Comparison of ENCODE assay signal across 27 cellular contexts in the genomic region with DNA sequence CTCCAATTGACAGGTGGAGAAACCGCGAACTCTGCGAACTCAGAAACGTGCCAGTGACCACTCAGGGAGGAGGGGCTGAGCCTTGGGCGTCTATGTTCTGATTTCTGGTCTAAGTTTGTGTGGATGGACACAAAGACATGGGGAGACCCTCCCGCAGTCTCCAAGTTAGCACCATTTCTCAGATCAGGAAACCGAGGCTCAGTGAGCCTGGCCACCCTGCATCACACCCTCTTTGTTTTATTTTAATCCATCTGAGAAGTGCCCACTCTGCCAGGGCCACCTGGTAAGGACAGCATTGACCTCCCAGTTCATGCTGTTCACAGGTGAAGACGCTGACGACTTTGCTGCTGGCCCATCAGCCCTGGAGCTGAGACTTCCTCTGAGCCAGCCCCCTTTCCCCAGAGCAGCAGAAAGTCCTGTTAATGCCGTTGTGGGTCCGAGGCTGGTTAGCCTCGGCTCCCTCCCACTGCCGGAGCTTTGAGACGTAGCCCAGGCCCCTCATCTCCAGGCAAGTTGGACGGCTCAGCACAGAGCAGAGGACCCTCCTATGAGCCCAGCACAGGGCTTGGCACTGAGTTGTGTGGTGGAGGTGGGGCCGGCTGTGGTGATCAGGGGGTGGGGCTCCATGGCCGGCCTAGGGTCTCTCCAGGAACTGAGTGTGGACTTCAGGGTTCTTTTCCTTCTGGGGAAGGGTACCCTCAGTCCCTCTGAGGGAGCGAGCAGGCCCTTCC. TPM values are rescaled to one million over a fixed set of nuclear protein-coding genes. Genes with fewer than 3 reads are reported as not detected.
A peak's percentile ranks its signal among the peaks of the same experiment; 100 is the strongest.
DNase-seq lines count a peak whose midpoint lies in the region; ATAC-seq and TF ChIP-seq lines count a peak whose summit lies in the region.
"Had no signal": no experiment of that assay in that cellular context is flagged by ENCODE, and none has a peak within 500 bp of the region (broad histone marks: within the 10 kb centered on the region; RNA-seq: fewer than 3 reads in every experiment).

No MANE protein-coding gene starts in this region.

- DNase-seq in breast epithelium (ENCODE audit: low spot score in 2 of 2) (peak; percentile 12 to 25), MCF 10A (ENCODE audit: unreplicated experiment) (no peak), lower lobe of right lung (peak; percentile 20), vagina (ENCODE audit: extremely low spot score in 2 of 2) (peak; percentile 46 to 64), SW480 (ENCODE audit: low spot score) (no peak)
- peak; percentile 25 for DNase-seq in activated CD8-positive, alpha-beta memory T cell treated with anti-CD3 and anti-CD28 coated beads, Interleukin-2, amount 10 ng/mL, durations not matched to agents 7 days and 5 days
- DNase-seq: activated CD8-positive, alpha-beta T cell treated with anti-CD3 and anti-CD28 coated beads for 36 hours; activated naive CD4-positive, alpha-beta T cell treated with Interleukin-2 at 50 U/mL for 16 hours; activated T-cell treated with anti-CD3 and anti-CD28 coated beads, Interleukin-2, amount 50 U/mL, for 4 hours; brain microvascular endothelial cell; effector CD8-positive, alpha-beta T cell; erythroblast; left colon; mesenchymal stem cell; NCI-H1092 treated with DMSO at 0.1 percent for 48 hours; NCI-H187 treated with DMSO at 0.1 percent for 48 hours; NCI-H69; stimulated activated CD8-positive, alpha-beta memory T cell treated with anti-CD3 and anti-CD28 coated beads, Interleukin-4, amount 100 ng/mL, for 48 hours; stimulated activated naive CD8-positive, alpha-beta T cell treated with anti-CD3 and anti-CD28 coated beads, Interleukin-15, amount 100 ng/mL, for 72 hours; T-cell had no signal

- H3K9me3 ChIP-seq in breast epithelium (no peaks in the 10 kb centered on the region), lower lobe of right lung (no peaks in the 10 kb centered on the region), vagina (no peaks in the 10 kb centered on the region), gastroesophageal sphincter (no peaks in the 10 kb centered on the region)
- H3K9me3 ChIP-seq: BLaER1 treated with 17β-estradiol and CSF1 and Interleukin-3, amounts not matched to agents 10 nM and 100 nM; heart left ventricle; tibial artery had no signal

- no peaks in the 10 kb centered on the region for H3K36me3 Mint-ChIP-seq in MCF 10A (ENCODE audit: insufficient read depth, unreplicated experiment)
- no peaks in the 10 kb centered on the region for H3K36me3 Mint-ChIP-seq in activated CD8-positive, alpha-beta memory T cell treated with anti-CD3 and anti-CD28 coated beads, Interleukin-2, amount 10 ng/mL, durations not matched to agents 7 days and 5 days
- H3K36me3 Mint-ChIP-seq: T-cell had no signal

- no peaks in the 10 kb centered on the region for H3K36me3 ChIP-seq in breast epithelium
- H3K36me3 ChIP-seq in lower lobe of right lung, result no peaks in the 10 kb centered on the region
- no peaks in the 10 kb centered on the region for H3K36me3 ChIP-seq in vagina
- H3K36me3 ChIP-seq in gastroesophageal sphincter, result no peaks in the 10 kb centered on the region
- H3K36me3 ChIP-seq: BLaER1 treated with 17β-estradiol and CSF1 and Interleukin-3, amounts not matched to agents 10 nM and 100 nM; brain microvascular endothelial cell; heart left ventricle; tibial artery had no signal

- H3K4me1 Mint-ChIP-seq in MCF 10A (ENCODE audit: insufficient read depth, unreplicated experiment), result no peaks in the 10 kb centered on the region
- H3K4me1 Mint-ChIP-seq in activated CD8-positive, alpha-beta memory T cell treated with anti-CD3 and anti-CD28 coated beads, Interleukin-2, amount 10 ng/mL, durations not matched to agents 7 days and 5 days, result no peaks in the 10 kb centered on the region
- H3K4me1 Mint-ChIP-seq: IgD-negative memory B cell; stimulated activated naive CD8-positive, alpha-beta T cell treated with anti-CD3 and anti-CD28 coated beads, Interleukin-15, amount 100 ng/mL, for 72 hours; T-cell had no signal

- H3K27me3 ChIP-seq in breast epithelium, result peaks cover 0 to 35% of the 10 kb centered on the region in 2 donors
- H3K27me3 ChIP-seq in lower lobe of right lung (ENCODE audit: low read depth), result no peaks in the 10 kb centered on the region
- H3K27me3 ChIP-seq in vagina, result no peaks in the 10 kb centered on the region
- H3K27me3 ChIP-seq in gastroesophageal sphincter, result no peaks in the 10 kb centered on the region

- intact Hi-C loops in breast epithelium (cut with DNase I; ENCODE audit: low total_unique reads) (loop anchor here (5.0 kb wide), 1 partner anchor 544 kb away; no protein-coding TSS in a partner anchor), MCF 10A (cut with micrococcal nuclease) (no loop called here), lower lobe of right lung (cut with DNase I) (no loop called here), vagina (cut with DNase I) (no loop called here)

- H3K4me1 ChIP-seq in breast epithelium (no peaks in the 10 kb centered on the region), lower lobe of right lung (no peaks in the 10 kb centered on the region), vagina (no peaks in the 10 kb centered on the region), gastroesophageal sphincter (peaks cover 0 to 10% (median 0%) of the 10 kb centered on the region in 3 donors)
- H3K4me1 ChIP-seq: heart left ventricle, tibial artery had no signal

- BruUV-seq in MCF 10A (replicated peaks; lab: Mats Ljungman, UMichigan), result no TSS peak

- WGBS in gastroesophageal sphincter (ENCODE audit: low coverage in 1 of 2), 2 donors, result 73 to 82% methylated on average over 8 to 10 of the region's 18 CpGs

- POLR2A ChIA-PET in MCF 10A (lab: Yijun Ruan, JAX), result no interaction called here

- no peak for ATAC-seq in activated CD8-positive, alpha-beta memory T cell treated with anti-CD3 and anti-CD28 coated beads, Interleukin-2, amount 10 ng/mL, durations not matched to agents 7 days and 5 days
- ATAC-seq in lower lobe of right lung (no peak), gastroesophageal sphincter (no peak)
- ATAC-seq: activated CD8-positive, alpha-beta T cell treated with anti-CD3 and anti-CD28 coated beads for 36 hours; activated T-cell treated with anti-CD3 and anti-CD28 coated beads, Interleukin-2, amount 50 U/mL, for 4 hours; left colon; stimulated activated naive CD8-positive, alpha-beta T cell treated with anti-CD3 and anti-CD28 coated beads, Interleukin-15, amount 100 ng/mL, for 72 hours; T-cell had no signal

- no peak overlapping the region for H3K27ac Mint-ChIP-seq in MCF 10A (ENCODE audit: low read depth, unreplicated experiment)
- no peak overlapping the region for H3K27ac Mint-ChIP-seq in activated CD8-positive, alpha-beta memory T cell treated with anti-CD3 and anti-CD28 coated beads, Interleukin-2, amount 10 ng/mL, durations not matched to agents 7 days and 5 days
- H3K27ac Mint-ChIP-seq: activated CD8-positive, alpha-beta T cell treated with anti-CD3 and anti-CD28 coated beads for 36 hours; IgD-negative memory B cell; stimulated activated naive CD8-positive, alpha-beta T cell treated with anti-CD3 and anti-CD28 coated beads, Interleukin-15, amount 100 ng/mL, for 72 hours; T-cell had no signal

- no peak for TF ChIP-seq CTCF in breast epithelium (IDR thresholded peaks at IDR 0.05)
- TF ChIP-seq CTCF in MCF 10A (IDR thresholded peaks at IDR 0.05; ENCODE audit: unreplicated experiment), result no peak
- TF ChIP-seq CTCF in lower lobe of right lung (IDR thresholded peaks at IDR 0.05), result no peak
- no peak for TF ChIP-seq CTCF in vagina (IDR thresholded peaks at IDR 0.05)
- no peak for TF ChIP-seq CTCF in gastroesophageal sphincter (IDR thresholded peaks at IDR 0.05)

- no peak overlapping the region for H3K4me3 ChIP-seq in breast epithelium
- H3K4me3 ChIP-seq in lower lobe of right lung, result no peak overlapping the region
- H3K4me3 ChIP-seq in vagina, result no peak overlapping the region
- H3K4me3 ChIP-seq in gastroesophageal sphincter, result no peak overlapping the region
- H3K4me3 ChIP-seq: BLaER1 treated with 17β-estradiol and CSF1 and Interleukin-3, amounts not matched to agents 10 nM and 100 nM; heart left ventricle; tibial artery had no signal

- peaks cover 20% of the 10 kb centered on the region for H3K27me3 Mint-ChIP-seq in MCF 10A (ENCODE audit: insufficient read depth, unreplicated experiment)
- H3K27me3 Mint-ChIP-seq in activated CD8-positive, alpha-beta memory T cell treated with anti-CD3 and anti-CD28 coated beads, Interleukin-2, amount 10 ng/mL, durations not matched to agents 7 days and 5 days, result no peaks in the 10 kb centered on the region
- H3K27me3 Mint-ChIP-seq: activated CD8-positive, alpha-beta T cell treated with anti-CD3 and anti-CD28 coated beads for 36 hours; IgD-negative memory B cell; stimulated activated naive CD8-positive, alpha-beta T cell treated with anti-CD3 and anti-CD28 coated beads, Interleukin-15, amount 100 ng/mL, for 72 hours had no signal

- H3K27ac ChIP-seq in breast epithelium, result no peak overlapping the region
- no peak overlapping the region for H3K27ac ChIP-seq in lower lobe of right lung
- H3K27ac ChIP-seq in vagina, result no peak overlapping the region
- H3K27ac ChIP-seq in gastroesophageal sphincter, result no peak overlapping the region
- H3K27ac ChIP-seq: BLaER1 treated with 17β-estradiol and CSF1 and Interleukin-3, amounts not matched to agents 10 nM and 100 nM; brain microvascular endothelial cell; heart left ventricle; tibial artery had no signal

- no peak for TF ChIP-seq EP300 in gastroesophageal sphincter (IDR thresholded peaks at IDR 0.05)

- TF ChIP-seq POLR2A in breast epithelium (IDR thresholded peaks at IDR 0.05), result no peak
- no peak for TF ChIP-seq POLR2A in vagina (IDR thresholded peaks at IDR 0.05)
- no peak for TF ChIP-seq POLR2A in gastroesophageal sphincter (IDR thresholded peaks at IDR 0.05)

- H3K4me3 Mint-ChIP-seq in MCF 10A (ENCODE audit: unreplicated experiment), result no peak overlapping the region
- no peak overlapping the region for H3K4me3 Mint-ChIP-seq in activated CD8-positive, alpha-beta memory T cell treated with anti-CD3 and anti-CD28 coated beads, Interleukin-2, amount 10 ng/mL, durations not matched to agents 7 days and 5 days
- H3K4me3 Mint-ChIP-seq: activated CD8-positive, alpha-beta T cell treated with anti-CD3 and anti-CD28 coated beads for 36 hours; activated T-cell treated with anti-CD3 and anti-CD28 coated beads, Interleukin-2, amount 50 U/mL, for 4 hours; IgD-negative memory B cell; stimulated activated naive CD8-positive, alpha-beta T cell treated with anti-CD3 and anti-CD28 coated beads, Interleukin-15, amount 100 ng/mL, for 72 hours; T-cell had no signal

- H3K9me3 Mint-ChIP-seq in MCF 10A (ENCODE audit: unreplicated experiment), result no peaks in the 10 kb centered on the region
- H3K9me3 Mint-ChIP-seq in activated CD8-positive, alpha-beta memory T cell treated with anti-CD3 and anti-CD28 coated beads, Interleukin-2, amount 10 ng/mL, durations not matched to agents 7 days and 5 days (ENCODE audit: low read depth), result peaks cover 13% of the 10 kb centered on the region
- H3K9me3 Mint-ChIP-seq: activated T-cell treated with anti-CD3 and anti-CD28 coated beads, Interleukin-2, amount 50 U/mL, for 4 hours had no signal

- CTCF ChIA-PET in MCF 10A (lab: Yijun Ruan, JAX), result no interaction called here
- CTCF ChIA-PET in activated CD8-positive, alpha-beta memory T cell treated with anti-CD3 and anti-CD28 coated beads, Interleukin-2, amount 10 ng/mL, durations not matched to agents 7 days and 5 days (lab: Charles Lee), result no interaction called here

RNA-seq across cellular contexts. Expression of gene PSAPL1, which starts 43.7 kb away (rescaled TPM):
- total RNA-seq in breast epithelium (under 1 TPM in 1 of 3 donors, not detected in 2; 0.15 TPM), MCF 10A (2022) (not detected in 2 replicates), lower lobe of right lung (not detected), vagina (not detected), gastroesophageal sphincter (under 1 TPM in 1 of 4 donors, not detected in 3; 0.15 TPM)
- not detected for total RNA-seq in activated CD8-positive, alpha-beta memory T cell treated with anti-CD3 and anti-CD28 coated beads, Interleukin-2, amount 10 ng/mL, durations not matched to agents 7 days and 5 days
- total RNA-seq: activated CD8-positive, alpha-beta T cell treated with anti-CD3 and anti-CD28 coated beads for 36 hours; activated T-cell treated with anti-CD3 and anti-CD28 coated beads, Interleukin-2, amount 50 U/mL, for 4 hours; left colon; pulmonary artery endothelial cell; skeletal muscle tissue; T-cell had no signal

Comparison
In these comparisons a context has a peak if more than half of its experiments do, and no peak if none do; other contexts are left out.
1. DNase-seq: peak in breast epithelium (2 of 2), activated CD8-positive, alpha-beta memory T cell treated with anti-CD3 and anti-CD28 coated beads, Interleukin-2, amount 10 ng/mL, durations not matched to agents 7 days and 5 days (single experiment), lower lobe of right lung (single experiment) and vagina (2 of 2); none in MCF 10A (single experiment) and SW480 (single experiment).